Comparison of ENCODE assay signal across 23 cellular contexts in the genomic region with DNA sequence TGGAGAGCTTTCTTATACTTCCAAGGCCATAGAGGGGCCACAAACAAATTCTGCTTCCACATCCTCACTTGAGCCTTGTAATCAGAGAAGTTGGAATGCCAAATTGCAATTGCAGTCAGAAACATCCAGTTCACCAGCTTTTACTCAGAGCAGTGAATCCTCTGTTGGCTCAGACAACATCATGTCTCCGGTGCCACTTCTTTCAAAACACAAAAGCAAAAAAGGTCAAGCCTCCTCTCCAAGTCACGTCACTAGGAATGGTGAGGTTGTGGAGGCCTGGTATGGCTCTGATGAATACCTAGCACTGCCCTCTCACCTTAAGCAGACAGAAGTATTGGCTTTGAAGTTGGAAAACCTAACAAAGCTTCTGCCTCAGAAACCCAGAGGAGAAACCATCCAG.
DNase-seq lines count a peak whose midpoint lies in the region; ATAC-seq and TF ChIP-seq lines count a peak whose summit lies in the region.
"Had no signal": no experiment of that assay in that cellular context is flagged by ENCODE, and none has a peak within 500 bp of the region (broad histone marks: within the 10 kb centered on the region; RNA-seq: fewer than 3 reads in every experiment).

No MANE protein-coding gene starts in this region.

- 61 to 62% methylated on average over 2 of the region's 2 CpGs for WGBS in heart right ventricle, 2 donors
- 28 to 39% (median 32%) methylated on average over 2 of the region's 2 CpGs for WGBS in psoas muscle, 3 donors

- H3K4me1 ChIP-seq in left ventricle myocardium inferior, result peaks cover 96% of the 10 kb centered on the region
- H3K4me1 ChIP-seq in heart right ventricle, result peaks cover 4 to 76% (median 31%) of the 10 kb centered on the region in 9 donors
- H3K4me1 ChIP-seq in psoas muscle, result peaks cover 36% of the 10 kb centered on the region
- H3K4me1 ChIP-seq: BE2C, HAP-1 had no signal

- TF ChIP-seq CTCF in left ventricle myocardium inferior (IDR thresholded peaks at IDR 0.05; ENCODE audit: borderline replicate concordance) (no peak), heart right ventricle (IDR thresholded peaks at IDR 0.05) (no peak), psoas muscle (IDR thresholded peaks at IDR 0.05) (no peak)

- no peaks in the 10 kb centered on the region for H3K27me3 ChIP-seq in left ventricle myocardium inferior (ENCODE audit: low read depth)
- no peaks in the 10 kb centered on the region for H3K27me3 ChIP-seq in heart right ventricle
- no peaks in the 10 kb centered on the region for H3K27me3 ChIP-seq in psoas muscle (ENCODE audit: insufficient read depth in 3 of 3, low read length in 2 of 3)
- H3K27me3 ChIP-seq: BE2C had no signal

- DNase-seq in left ventricle myocardium inferior (no peak), heart right ventricle (no peak), psoas muscle (no peak), NCI-H1417 (lab: John Stamatoyannopoulos, UW) (no peak)
- DNase-seq: BE2C; Calu3; CD8-positive, alpha-beta memory T cell; DMS79 treated with DMSO at 0.1 percent for 48 hours; GM23248; HFFc6; NCI-H1092; NCI-H1436; NCI-H187 treated with DMSO at 0.1 percent for 48 hours; NCI-H2227 treated with DMSO at 0.1 percent for 48 hours; NCI-H526 treated with DMSO at 0.1 percent for 48 hours; RPMI8226; SHP77 had no signal

- peak overlapping the region; percentile 48 for H3K27ac ChIP-seq in left ventricle myocardium inferior (replicated peaks)
- H3K27ac ChIP-seq in heart right ventricle, result peak overlapping the region in 2 of 10 donors; percentile 3 to 32
- H3K27ac ChIP-seq in cingulate gyrus (ENCODE audit: low read depth, low read length), result peak overlapping the region; percentile 5
- peak overlapping the region; percentile 37 for H3K27ac ChIP-seq in psoas muscle
- H3K27ac ChIP-seq: 22Rv1, GM23248, HL-60 had no signal

- H3K4me3 ChIP-seq in left ventricle myocardium inferior, result no peak overlapping the region
- H3K4me3 ChIP-seq in heart right ventricle, result no peak overlapping the region
- H3K4me3 ChIP-seq in psoas muscle, result no peak overlapping the region
- H3K4me3 ChIP-seq: GM23248, HAP-1 had no signal

- intact Hi-C loops in left ventricle myocardium inferior (cut with micrococcal nuclease) (no loop called here), heart right ventricle (cut with DNase I) (no loop called here), psoas muscle (cut with DNase I) (no loop called here)

- ATAC-seq in heart right ventricle, result no peak
- ATAC-seq in psoas muscle, result peak in 3 of 4 donors; percentile 64 to 79 (median 64)
- no peak for ATAC-seq in HG03354 (IDR thresholded peaks at IDR 0.05; ENCODE audit: poor library complexity, severe bottlenecking, unreplicated experiment)
- no peak for ATAC-seq in HG02970 (IDR thresholded peaks at IDR 0.05; ENCODE audit: low FRiP score, unreplicated experiment)

- H3K36me3 ChIP-seq in left ventricle myocardium inferior, result peaks cover 18% of the 10 kb centered on the region
- H3K36me3 ChIP-seq in heart right ventricle, result peaks cover 0 to 25% (median 0%) of the 10 kb centered on the region in 9 donors
- H3K36me3 ChIP-seq in psoas muscle (ENCODE audit: insufficient read depth in 1 of 2, low read depth in 1 of 2), result peaks cover 0 to 33% of the 10 kb centered on the region in 2 donors
- H3K36me3 ChIP-seq: BE2C, HAP-1 had no signal

- H3K9me3 ChIP-seq in left ventricle myocardium inferior (replicated peaks) (no peaks in the 10 kb centered on the region), heart right ventricle (no peaks in the 10 kb centered on the region), psoas muscle (no peaks in the 10 kb centered on the region)
- H3K9me3 ChIP-seq: BE2C, HAP-1 had no signal

Comparison
In these comparisons a context has a peak if more than half of its experiments do, and no peak if none do; other contexts are left out.
1. ATAC-seq: peak in psoas muscle (3 of 4); none in heart right ventricle (0 of 8), HG03354 (single experiment) and HG02970 (single experiment).